9 cellular contexts compared by ENCODE assay signal in genomic region chr16:11328172-11329079, GRCh38. TPM values are rescaled to one million over a fixed set of nuclear protein-coding genes. Genes with fewer than 3 reads are reported as not detected.
DNase-seq lines count a peak whose midpoint lies in the region; ATAC-seq and TF ChIP-seq lines count a peak whose summit lies in the region.
"Had no signal": no experiment of that assay in that cellular context is flagged by ENCODE, and none has a peak within 500 bp of the region (broad histone marks: within the 10 kb centered on the region; RNA-seq: fewer than 3 reads in every experiment).

No MANE protein-coding gene starts in this region.

- H3K36me3 Mint-ChIP-seq in activated CD4-positive, alpha-beta T cell treated with anti-CD3 and anti-CD28 coated beads for 36 hours (ENCODE audit: low read depth), result no peaks in the 10 kb centered on the region
- peaks cover 6% of the 10 kb centered on the region for H3K36me3 Mint-ChIP-seq in effector memory CD8-positive, alpha-beta T cell (ENCODE audit: insufficient read depth)

- peaks cover 51% of the 10 kb centered on the region for H3K4me1 Mint-ChIP-seq in activated CD4-positive, alpha-beta T cell treated with anti-CD3 and anti-CD28 coated beads for 36 hours
- peaks cover 23 to 24% of the 10 kb centered on the region in 2 donors for H3K4me1 Mint-ChIP-seq in effector memory CD8-positive, alpha-beta T cell (ENCODE audit: low read depth in 2 of 2)

- TF ChIP-seq POLR2A in thyroid gland (IDR thresholded peaks at IDR 0.05), result no peak

- no peaks in the 10 kb centered on the region for H3K27me3 Mint-ChIP-seq in activated CD4-positive, alpha-beta T cell treated with anti-CD3 and anti-CD28 coated beads for 36 hours
- peaks cover 38 to 42% of the 10 kb centered on the region in 2 donors for H3K27me3 Mint-ChIP-seq in effector memory CD8-positive, alpha-beta T cell

- intact Hi-C loops in activated CD4-positive, alpha-beta T cell treated with anti-CD3 and anti-CD28 coated beads for 36 hours (cut with DNase I, micrococcal nuclease), result loop anchor here (1.0 to 2.0 kb wide), 4 partner anchors 14 to 26 kb away; no protein-coding TSS in a partner anchor
- intact Hi-C loops in thyroid gland (cut with DNase I), result no loop called here

- H3K9me3 ChIP-seq in KOPT-K1 (ENCODE audit: insufficient read depth, low read length, poor library complexity, severe bottlenecking) (no peaks in the 10 kb centered on the region), thyroid gland (no peaks in the 10 kb centered on the region)

- H3K9me3 Mint-ChIP-seq in activated CD4-positive, alpha-beta T cell treated with anti-CD3 and anti-CD28 coated beads for 36 hours (ENCODE audit: low read depth), result no peaks in the 10 kb centered on the region
- H3K9me3 Mint-ChIP-seq in effector memory CD8-positive, alpha-beta T cell, result peaks cover 0 to 3% of the 10 kb centered on the region in 2 donors

- peaks cover 10 to 27% of the 10 kb centered on the region in 2 donors for H3K4me1 ChIP-seq in thyroid gland

- ATAC-seq in activated CD4-positive, alpha-beta T cell treated with anti-CD3 and anti-CD28 coated beads for 36 hours, result peak; percentile 81
- peak; percentile 77 for ATAC-seq in effector memory CD8-positive, alpha-beta T cell (replicated peaks)

- peak overlapping the region; percentile 60 for H3K4me3 ChIP-seq in GM12865 (ENCODE audit: low read depth, low read length)
- H3K4me3 ChIP-seq in thyroid gland (replicated peaks in 1 of 3), result no peak overlapping the region

- TF ChIP-seq CTCF in GM12865 (IDR thresholded peaks at IDR 0.05; ENCODE audit: insufficient read depth, low read depth, low read length, missing control alignments) (no peak), thyroid gland (IDR thresholded peaks at IDR 0.05) (no peak)

- CTCF ChIA-PET in activated CD4-positive, alpha-beta T cell treated with anti-CD3 and anti-CD28 coated beads for 36 hours (lab: Charles Lee), result interaction anchor here (0.6 to 1.9 kb wide), 3 partner anchors 65 to 254 kb away, joined by 3 to 6 read pairs (median 5); no protein-coding TSS in a partner anchor

- H3K36me3 ChIP-seq in KOPT-K1 (ENCODE audit: insufficient read depth, low read length), result no peaks in the 10 kb centered on the region
- H3K36me3 ChIP-seq in thyroid gland, result no peaks in the 10 kb centered on the region

- no peaks in the 10 kb centered on the region for H3K27me3 ChIP-seq in thyroid gland

- WGBS in thyroid gland, 2 donors, result 32 to 41% methylated on average over 10 of the region's 12 CpGs

- peak overlapping the region; percentile 64 for H3K27ac Mint-ChIP-seq in activated CD4-positive, alpha-beta T cell treated with anti-CD3 and anti-CD28 coated beads for 36 hours
- H3K27ac Mint-ChIP-seq in effector memory CD8-positive, alpha-beta T cell, result peak overlapping the region in 1 of 2 donors; percentile 89

- DNase-seq in GM12865 (ENCODE audit: low read depth), result peak; percentile 98
- DNase-seq in GOT3 (lab: John Stamatoyannopoulos, UW), result peak; percentile 18
- peak; percentile 73 for DNase-seq in activated CD4-positive, alpha-beta T cell treated with anti-CD3 and anti-CD28 coated beads for 36 hours
- peak; percentile 31 to 36 (median 34) for DNase-seq in effector memory CD8-positive, alpha-beta T cell
- DNase-seq in myocyte (ENCODE audit: low read depth), result peak; percentile 89
- peak; percentile 66 to 72 for DNase-seq in thyroid gland
- DNase-seq in NCI-H2081 treated with DMSO at 0.1 percent for 48 hours (lab: John Stamatoyannopoulos, UW), result no peak

- peak overlapping the region; percentile 37 for H3K4me3 Mint-ChIP-seq in activated CD4-positive, alpha-beta T cell treated with anti-CD3 and anti-CD28 coated beads for 36 hours
- peak overlapping the region; percentile 79 to 82 for H3K4me3 Mint-ChIP-seq in effector memory CD8-positive, alpha-beta T cell

- POLR2A ChIA-PET in activated CD4-positive, alpha-beta T cell treated with anti-CD3 and anti-CD28 coated beads for 36 hours (lab: Charles Lee), result interaction anchor here (1.1 kb wide), 1 partner anchor 31 kb away, joined by 3 read pairs; no protein-coding TSS in a partner anchor

- peak overlapping the region; percentile 51 for H3K27ac ChIP-seq in KOPT-K1 (ENCODE audit: low read depth, low read length, poor library complexity, severe bottlenecking)
- peak overlapping the region; percentile 57 to 59 (median 59) for H3K27ac ChIP-seq in thyroid gland

RNA-seq across cellular contexts. Expression of gene RMI2, which starts 16.8 kb away (rescaled TPM):
- total RNA-seq in activated CD4-positive, alpha-beta T cell treated with anti-CD3 and anti-CD28 coated beads for 36 hours, result 10 to 100 TPM; 56.0 to 69.8 TPM
- total RNA-seq in myocyte (1.4 and 1.7 TPM in 2 replicates), thyroid gland (1 to 10 TPM in 3 of 4 donors, not detected in 1; 2.5 to 2.8 (median 2.6) TPM)
- polyA plus RNA-seq in myocyte (2012), result 1.4 TPM

RNA-seq across cellular contexts. Expression of gene PRM1, which starts 47.3 kb away (rescaled TPM):
- not detected for total RNA-seq in activated CD4-positive, alpha-beta T cell treated with anti-CD3 and anti-CD28 coated beads for 36 hours
- total RNA-seq in myocyte (not detected in 2 replicates), thyroid gland (100 to 1,000 TPM in 1 of 4 donors, 10 to 100 TPM in 1, not detected in 2; 13.7 to 335 TPM)
- polyA plus RNA-seq in myocyte (2012), result not detected
- total RNA-seq: mononuclear cell had no signal

RNA-seq across cellular contexts. Expression of gene PRM2, which starts 52.1 kb away (rescaled TPM):
- not detected for total RNA-seq in activated CD4-positive, alpha-beta T cell treated with anti-CD3 and anti-CD28 coated beads for 36 hours
- total RNA-seq in myocyte, result not detected in 2 replicates
- not detected for polyA plus RNA-seq in myocyte (2012)
- total RNA-seq in thyroid gland, result 10 to 100 TPM in 1 of 4 donors, 1 to 10 TPM in 1, not detected in 2; 8.2 to 64.4 TPM
- total RNA-seq: mononuclear cell had no signal

RNA-seq across cellular contexts. Expression of gene PRM3, which starts 55.0 kb away (rescaled TPM):
- total RNA-seq in activated CD4-positive, alpha-beta T cell treated with anti-CD3 and anti-CD28 coated beads for 36 hours, result not detected
- total RNA-seq in myocyte (not detected in 2 replicates), thyroid gland (not detected)
- polyA plus RNA-seq in myocyte (2012), result not detected
- total RNA-seq: mononuclear cell had no signal

RNA-seq across cellular contexts. Expression of gene TNP2, which starts 59.3 kb away (rescaled TPM):
- not detected for total RNA-seq in activated CD4-positive, alpha-beta T cell treated with anti-CD3 and anti-CD28 coated beads for 36 hours
- total RNA-seq in myocyte, result not detected in 2 replicates
- polyA plus RNA-seq in myocyte (2012), result not detected
- total RNA-seq in thyroid gland, result not detected
- total RNA-seq: mononuclear cell had no signal

Comparison
In these comparisons a context has a peak if more than half of its experiments do, and no peak if none do; other contexts are left out.
1. RNA of gene RMI2, which starts 16.8 kb away (total RNA-seq): 56.0 to 69.8 TPM in activated CD4-positive, alpha-beta T cell treated with anti-CD3 and anti-CD28 coated beads for 36 hours; 2.5 to 2.8 TPM in thyroid gland and 1.4 to 1.7 TPM in myocyte; every median in the first group is over 10 times any median in the second.